In the genomic region with DNA sequence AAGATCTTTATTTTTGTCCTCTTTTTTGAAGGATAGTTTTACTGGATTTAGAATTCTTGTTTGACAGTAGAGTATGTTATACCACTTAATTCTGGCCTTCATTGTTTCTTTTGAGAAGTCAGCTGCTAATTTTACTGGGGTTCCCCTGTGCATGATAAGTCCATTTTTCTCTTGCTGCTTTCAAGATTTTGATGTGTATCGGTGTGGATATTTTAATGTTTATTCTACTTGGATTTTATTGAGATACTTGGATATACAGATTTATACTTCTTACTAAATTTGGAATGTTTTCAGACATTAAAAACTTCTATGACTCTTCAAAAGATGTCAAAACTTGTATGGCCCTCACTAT, we compare ENCODE assay signal across 22 cellular contexts.
"Had no signal": no experiment of that assay in that cellular context is flagged by ENCODE, and none has a peak within 500 bp of the region (broad histone marks: within the 10 kb centered on the region; RNA-seq: fewer than 3 reads in every experiment).

No MANE protein-coding gene starts in this region.

- H3K27me3 ChIP-seq: cardiac muscle cell, gastroesophageal sphincter, heart left ventricle, ovary, spleen, stomach, suprapubic skin, tibial nerve had no signal

- H3K27ac ChIP-seq: cardiac muscle cell, gastroesophageal sphincter, heart left ventricle, ovary, prostate gland, spleen, stomach, suprapubic skin, tibial nerve had no signal

- H3K27ac Mint-ChIP-seq: activated B cell treated with CpG ODN at 0.5 μM for 24 hours; activated CD4-positive, alpha-beta memory T cell treated with anti-CD3 and anti-CD28 coated beads, Interleukin-2, amount 10 ng/mL, durations not matched to agents 7 days and 5 days; T-cell had no signal

- H3K4me3 ChIP-seq: cardiac muscle cell, gastroesophageal sphincter, heart left ventricle, ovary, prostate gland, spleen, stomach, suprapubic skin, tibial nerve had no signal

- H3K27me3 Mint-ChIP-seq: activated B cell treated with CpG ODN at 0.5 μM for 24 hours; activated CD4-positive, alpha-beta memory T cell treated with anti-CD3 and anti-CD28 coated beads, Interleukin-2, amount 10 ng/mL, durations not matched to agents 7 days and 5 days; activated T-helper 17 cell treated with anti-CD3 and anti-CD28 coated beads, Interleukin-2, amount 50 U/mL, for 72 hours; natural killer cell treated with Interleukin-12 subunit alpha and Interleukin-12 subunit beta and Interleukin-15 and Interleukin-18, amount 100 ng/mL, for 72 hours; T-cell had no signal

- DNase-seq: activated B cell treated with CpG ODN at 0.5 μM for 24 hours; activated CD4-positive, alpha-beta memory T cell treated with anti-CD3 and anti-CD28 coated beads, Interleukin-2, amount 10 ng/mL, durations not matched to agents 7 days and 5 days; activated CD4-positive, alpha-beta T cell treated with anti-CD3 and anti-CD28 coated beads for 48 hours; activated naive CD4-positive, alpha-beta T cell; activated T-cell treated with anti-CD3 and anti-CD28 coated beads, Interleukin-2, amount 50 U/mL, for 1 hour; cortex of kidney; heart left ventricle; islet precursor cell; left cardiac atrium; midbrain; ovary; spleen; stimulated activated CD4-positive, alpha-beta T cell treated with anti-CD3 and anti-CD28 coated beads, Interleukin-4, amount 100 ng/mL, for 24 hours; stomach; T-cell had no signal

- ATAC-seq: activated T-helper 17 cell treated with anti-CD3 and anti-CD28 coated beads, Interleukin-2, amount 50 U/mL, for 72 hours; gastroesophageal sphincter; heart left ventricle; left cardiac atrium; natural killer cell treated with Interleukin-12 subunit alpha and Interleukin-12 subunit beta and Interleukin-15 and Interleukin-18, amount 100 ng/mL, for 72 hours; T-cell had no signal

- H3K36me3 ChIP-seq: cardiac muscle cell, ovary, prostate gland had no signal

- H3K4me3 Mint-ChIP-seq: activated B cell treated with CpG ODN at 0.5 μM for 24 hours; activated CD4-positive, alpha-beta memory T cell treated with anti-CD3 and anti-CD28 coated beads, Interleukin-2, amount 10 ng/mL, durations not matched to agents 7 days and 5 days; activated T-helper 17 cell treated with anti-CD3 and anti-CD28 coated beads, Interleukin-2, amount 50 U/mL, for 72 hours; T-cell had no signal

- H3K4me1 ChIP-seq: gastroesophageal sphincter, heart left ventricle, prostate gland, stomach, suprapubic skin, tibial nerve had no signal

- H3K9me3 Mint-ChIP-seq: activated CD4-positive, alpha-beta memory T cell treated with anti-CD3 and anti-CD28 coated beads, Interleukin-2, amount 10 ng/mL, durations not matched to agents 7 days and 5 days; natural killer cell treated with Interleukin-12 subunit alpha and Interleukin-12 subunit beta and Interleukin-15 and Interleukin-18, amount 100 ng/mL, for 72 hours had no signal

- H3K9me3 ChIP-seq: ovary, prostate gland, suprapubic skin, tibial nerve had no signal
